ENCODE assay signal across 8 cellular contexts in genomic region chr6:30326446-30327231, GRCh38. TPM values are rescaled to one million over a fixed set of nuclear protein-coding genes. Genes with fewer than 3 reads are reported as not detected.
DNase-seq lines count a peak whose midpoint lies in the region; ATAC-seq, FAIRE-seq and TF ChIP-seq lines count a peak whose summit lies in the region.

Gene TRIM39 (plus strand): TSS chr6:30326927. CDS start chr6:30329318, 2,391 bp downstream.

- peaks cover 0 to 20% of the 10 kb centered on the region in 2 donors for H3K4me1 ChIP-seq in kidney (ENCODE audit: control insufficient read depth in 1 of 2, insufficient read depth in 1 of 2, low read depth in 1 of 2, low read length in 2 of 2)

- DNase-seq in AG20443 (ENCODE audit: low spot score) = peak; percentile 96
- peak; percentile 69 for DNase-seq in NCI-H510A treated with DMSO at 0.1 percent for 48 hours (lab: John Stamatoyannopoulos, UW)
- peak; percentile 83 for DNase-seq in activated CD4-positive, alpha-beta T cell treated with anti-CD3 and anti-CD28 coated beads for 1 hour
- DNase-seq in cerebellar cortex (ENCODE audit: low spot score) = peak; percentile 84
- peak; percentile 97 for DNase-seq in kidney
- peak; percentile 74 to 79 for DNase-seq in stimulated activated CD4-positive, alpha-beta T cell treated with anti-CD3 and anti-CD28 coated beads, Interleukin-15, amount 100 ng/mL, for 1 hour (ENCODE audit: low read depth in 1 of 2, low spot score in 1 of 2)

- FAIRE-seq in kidney (lab: Jason Lieb, UNC) = no peak

- intact Hi-C loops in kidney (cut with DNase I) = no loop called here

- peak; percentile 45 for ATAC-seq in GM19043 (IDR thresholded peaks at IDR 0.05; ENCODE audit: low read depth, unreplicated experiment)
- peak; percentile 65 for ATAC-seq in HG03342 (IDR thresholded peaks at IDR 0.05; ENCODE audit: unreplicated experiment)

- TF ChIP-seq CTCF in kidney (IDR thresholded peaks at IDR 0.05; ENCODE audit: borderline replicate concordance, extremely low read depth, insufficient read depth) = no peak

- H3K9ac ChIP-seq in kidney (ENCODE audit: low read length in 2 of 2) = peak within 1 kb of the TSS; percentile 26 to 87

- no peaks in the 10 kb centered on the region for H3K9me3 ChIP-seq in kidney (ENCODE audit: control insufficient read depth in 1 of 2, low read length in 2 of 2)

- H3K4me3 ChIP-seq in kidney (ENCODE audit: low read length in 2 of 2) = peak within 1 kb of the TSS; percentile 90 to 92

- peaks cover 9 to 11% of the 10 kb centered on the region in 2 donors for H3K36me3 ChIP-seq in kidney (ENCODE audit: control insufficient read depth in 1 of 2, insufficient read depth in 2 of 2, low read length in 2 of 2)

- peak within 1 kb of the TSS; percentile 84 to 94 for H3K27ac ChIP-seq in kidney (ENCODE audit: low read depth in 2 of 2, low read length in 2 of 2)

RNA-seq across cellular contexts. Expression of gene TRIM39, which starts in this region (rescaled TPM):
- 17.7 TPM for total RNA-seq in kidney
- 8.6 TPM for polyA plus RNA-seq in kidney (ENCODE audit: insufficient read depth, low read depth, low replicate concordance)

Comparison
In these comparisons a context has a peak if more than half of its experiments do, and no peak if none do; other contexts are left out.
1. Peak in every context shown above with its lines: DNase-seq, ATAC-seq, H3K4me3 ChIP-seq and H3K27ac ChIP-seq.